Comparison of ENCODE assay signal across 8 cellular contexts in the genomic region with DNA sequence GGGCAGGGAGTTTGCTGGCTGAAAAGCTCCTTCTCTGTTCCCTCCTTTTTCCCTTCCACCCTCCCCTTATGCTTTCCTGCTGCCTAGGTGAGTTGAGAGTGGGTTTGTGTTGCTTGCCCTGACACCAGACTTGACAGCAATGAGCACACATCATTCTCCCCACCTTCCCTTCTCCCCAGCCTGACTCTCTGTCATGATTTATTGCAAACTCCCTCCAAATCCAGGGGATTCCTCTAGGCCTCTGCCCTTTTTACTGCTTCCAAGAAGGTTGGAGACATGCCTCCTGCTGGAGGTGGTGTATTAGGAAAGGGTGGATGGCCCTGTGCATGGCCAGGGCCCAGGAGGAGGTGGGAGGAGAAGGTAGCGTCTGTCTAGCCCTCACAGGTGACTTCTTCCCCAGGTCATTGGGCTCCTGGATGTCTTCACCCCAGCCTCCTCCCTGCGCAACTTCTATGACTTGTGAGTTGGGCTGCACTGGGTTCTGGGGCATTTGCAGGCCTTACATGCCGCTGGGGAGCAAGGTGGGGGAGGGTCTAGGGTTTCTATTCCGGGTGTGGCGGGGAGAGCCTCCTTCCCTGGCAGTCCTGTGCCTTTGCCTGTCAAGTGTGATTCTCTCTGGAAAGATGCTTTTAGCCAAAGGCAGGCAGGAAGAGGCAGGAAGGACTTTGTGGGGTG. TPM values are rescaled to one million over a fixed set of nuclear protein-coding genes. Genes with fewer than 3 reads are reported as not detected.
DNase-seq lines count a peak whose midpoint lies in the region; ATAC-seq and TF ChIP-seq lines count a peak whose summit lies in the region.

No MANE protein-coding gene starts in this region.

- no peaks in the 10 kb centered on the region for H3K9me3 Mint-ChIP-seq in activated CD4-positive, alpha-beta T cell treated with anti-CD3 and anti-CD28 coated beads, Interleukin-2, amount 10 ng/mL, durations not matched to agents 24 days and 14 days
- H3K9me3 Mint-ChIP-seq in stimulated activated memory B cell treated with anti-CD40 and anti-IgM and Interleukin-4, amounts not matched to agents 10 μg/mL and 1 μg/mL and 100 μg/mL, for 72 hours, result no peaks in the 10 kb centered on the region

- no peaks in the 10 kb centered on the region for H3K27me3 ChIP-seq in WERI-Rb-1 (ENCODE audit: insufficient read depth, low read depth, severe bottlenecking)

- no peak for DNase-seq in activated CD4-positive, alpha-beta T cell treated with anti-CD3 and anti-CD28 coated beads, Interleukin-2, amount 10 ng/mL, durations not matched to agents 24 days and 14 days
- DNase-seq in activated CD4-positive, alpha-beta T cell treated with anti-CD3 and anti-CD28 coated beads for 4 hours, result no peak
- peak; percentile 18 for DNase-seq in WERI-Rb-1
- no peak for DNase-seq in effector CD8-positive, alpha-beta T cell (lab: John Stamatoyannopoulos, UW)

- intact Hi-C loops in activated CD4-positive, alpha-beta T cell treated with anti-CD3 and anti-CD28 coated beads, Interleukin-2, amount 10 ng/mL, durations not matched to agents 24 days and 14 days (cut with micrococcal nuclease), result no loop called here

- peaks cover 35% of the 10 kb centered on the region for H3K36me3 Mint-ChIP-seq in activated CD4-positive, alpha-beta T cell treated with anti-CD3 and anti-CD28 coated beads, Interleukin-2, amount 10 ng/mL, durations not matched to agents 24 days and 14 days (ENCODE audit: low read depth)
- peaks cover 35% of the 10 kb centered on the region for H3K36me3 Mint-ChIP-seq in stimulated activated memory B cell treated with anti-CD40 and anti-IgM and Interleukin-4, amounts not matched to agents 10 μg/mL and 1 μg/mL and 100 μg/mL, for 72 hours

- H3K4me3 ChIP-seq in WERI-Rb-1 (ENCODE audit: low read depth, low read length) (no peak overlapping the region), iPS-18c (ENCODE audit: insufficient read depth, low read depth, low read length) (peak overlapping the region; percentile 15; the same call in 1 of the 2 replicates)

- TF ChIP-seq CTCF in WERI-Rb-1 (IDR thresholded peaks at IDR 0.05; ENCODE audit: low read depth, low read length), result no peak

- peak overlapping the region; percentile 94 for H3K27ac Mint-ChIP-seq in activated CD4-positive, alpha-beta T cell treated with anti-CD3 and anti-CD28 coated beads, Interleukin-2, amount 10 ng/mL, durations not matched to agents 24 days and 14 days
- H3K27ac Mint-ChIP-seq in stimulated activated memory B cell treated with anti-CD40 and anti-IgM and Interleukin-4, amounts not matched to agents 10 μg/mL and 1 μg/mL and 100 μg/mL, for 72 hours, result peak overlapping the region; percentile 86

- peak overlapping the region; percentile 35 for H3K27ac ChIP-seq in WERI-Rb-1

- H3K36me3 ChIP-seq in WERI-Rb-1, result no peaks in the 10 kb centered on the region

- H3K4me1 Mint-ChIP-seq in activated CD4-positive, alpha-beta T cell treated with anti-CD3 and anti-CD28 coated beads, Interleukin-2, amount 10 ng/mL, durations not matched to agents 24 days and 14 days, result peaks cover 38% of the 10 kb centered on the region
- H3K4me1 Mint-ChIP-seq in stimulated activated memory B cell treated with anti-CD40 and anti-IgM and Interleukin-4, amounts not matched to agents 10 μg/mL and 1 μg/mL and 100 μg/mL, for 72 hours, result peaks cover 68% of the 10 kb centered on the region

- H3K9me3 ChIP-seq in WERI-Rb-1 (ENCODE audit: severe bottlenecking) (no peaks in the 10 kb centered on the region), iPS-18c (ENCODE audit: control insufficient read depth, insufficient read depth, low read length) (no peaks in the 10 kb centered on the region)

- H3K27me3 Mint-ChIP-seq in activated CD4-positive, alpha-beta T cell treated with anti-CD3 and anti-CD28 coated beads, Interleukin-2, amount 10 ng/mL, durations not matched to agents 24 days and 14 days, result no peaks in the 10 kb centered on the region
- no peaks in the 10 kb centered on the region for H3K27me3 Mint-ChIP-seq in stimulated activated memory B cell treated with anti-CD40 and anti-IgM and Interleukin-4, amounts not matched to agents 10 μg/mL and 1 μg/mL and 100 μg/mL, for 72 hours

- no peak for ATAC-seq in stimulated activated memory B cell treated with anti-CD40 and anti-IgM and Interleukin-4, amounts not matched to agents 10 μg/mL and 1 μg/mL and 100 μg/mL, for 72 hours
- ATAC-seq in HG03520 (IDR thresholded peaks at IDR 0.05; ENCODE audit: unreplicated experiment) (no peak), HG02588 (IDR thresholded peaks at IDR 0.05; ENCODE audit: unreplicated experiment) (no peak)

- H3K4me3 Mint-ChIP-seq in activated CD4-positive, alpha-beta T cell treated with anti-CD3 and anti-CD28 coated beads, Interleukin-2, amount 10 ng/mL, durations not matched to agents 24 days and 14 days, result peak overlapping the region; percentile 89
- no peak overlapping the region for H3K4me3 Mint-ChIP-seq in stimulated activated memory B cell treated with anti-CD40 and anti-IgM and Interleukin-4, amounts not matched to agents 10 μg/mL and 1 μg/mL and 100 μg/mL, for 72 hours

RNA-seq across cellular contexts. Expression of a gene that starts 2.0 kb away (rescaled TPM):
- 59.4 and 61.6 TPM in 2 replicates for total RNA-seq in activated CD4-positive, alpha-beta T cell treated with anti-CD3 and anti-CD28 coated beads, Interleukin-2, amount 10 ng/mL, durations not matched to agents 24 days and 14 days
